In genomic region chr13:110702089-110702488, GRCh38 we compare ENCODE assay signal across 25 cellular contexts. TPM values are rescaled to one million over a fixed set of nuclear protein-coding genes. Genes with fewer than 3 reads are reported as not detected.
A peak's percentile ranks its signal among the peaks of the same experiment; 100 is the strongest.
DNase-seq lines count a peak whose midpoint lies in the region; ATAC-seq and TF ChIP-seq lines count a peak whose summit lies in the region.
"Had no signal": no experiment of that assay in that cellular context is flagged by ENCODE, and none has a peak within 500 bp of the region (broad histone marks: within the 10 kb centered on the region; RNA-seq: fewer than 3 reads in every experiment).

No MANE protein-coding gene starts in this region.

- H3K4me1 Mint-ChIP-seq in T-helper 1 cell treated with Interleukin-12 subunit alpha and Interleukin-12 subunit beta and Interleukin-4 antibody, amounts not matched to agents 30 μg/mL and 1 μg/mL, for 36 hours (ENCODE audit: low read depth), result peaks cover 32% of the 10 kb centered on the region

- H3K79me2 ChIP-seq in Loucy (ENCODE audit: insufficient read depth, low read length), result peaks cover 82% of the 10 kb centered on the region
- peaks cover 28% of the 10 kb centered on the region for H3K79me2 ChIP-seq in fibroblast of lung (ENCODE audit: control insufficient read depth, insufficient read depth, low read length)

- DNase-seq in T-helper 1 cell (no peak), fibroblast of lung (ENCODE audit: low read depth in 2 of 2) (peak in 1 of 2 donors; percentile 5), islet precursor cell (no peak), NCI-H1105 treated with DMSO at 0.1 percent for 48 hours (lab: John Stamatoyannopoulos, UW) (no peak)
- DNase-seq: activated CD4-positive, alpha-beta T cell treated with anti-CD3 and anti-CD28 coated beads, Interleukin-2, amount 10 ng/mL, durations not matched to agents 24 days and 14 days; activated gamma-delta T cell; anterior cingulate cortex; COR-L47; DMS79 treated with DMSO at 0.1 percent for 48 hours; erythroblast; naive thymus-derived CD4-positive, alpha-beta T cell; NCI-H1694 treated with DMSO at 0.1 percent for 48 hours; NCI-H774; OCI-M1; Right ventricle myocardium superior; stimulated activated CD4-positive, alpha-beta T cell treated with anti-CD3 and anti-CD28 coated beads, Interleukin-2, amount 100 ng/mL, for 48 hours; stomach; SW 1271; trophoblast cell had no signal

- H3K4me1 ChIP-seq in Loucy (ENCODE audit: insufficient read depth, low read length, poor library complexity, severe bottlenecking) (peaks cover 76% of the 10 kb centered on the region), fibroblast of lung (ENCODE audit: control insufficient read depth, extremely low read depth, insufficient read depth, low read length) (peaks cover 25% of the 10 kb centered on the region), skeletal muscle satellite cell (ENCODE audit: control insufficient read depth, insufficient read depth, low read length) (peaks cover 40% of the 10 kb centered on the region)

- ATAC-seq in GM18873 (IDR thresholded peaks at IDR 0.05; ENCODE audit: low FRiP score, unreplicated experiment), result no peak
- ATAC-seq: naive thymus-derived CD4-positive, alpha-beta T cell had no signal

- peak overlapping the region; percentile 58 for H3K4me2 ChIP-seq in Loucy (ENCODE audit: low read depth, low read length, poor library complexity, severe bottlenecking)
- peak overlapping the region; percentile 41 for H3K4me2 ChIP-seq in fibroblast of lung (ENCODE audit: extremely low read depth, insufficient read depth, low read length)
- peak overlapping the region; percentile 93 for H3K4me2 ChIP-seq in skeletal muscle satellite cell (ENCODE audit: low read length)

- no peaks in the 10 kb centered on the region for H3K9me3 Mint-ChIP-seq in T-helper 1 cell treated with Interleukin-12 subunit alpha and Interleukin-12 subunit beta and Interleukin-4 antibody, amounts not matched to agents 30 μg/mL and 1 μg/mL, for 36 hours
- H3K9me3 Mint-ChIP-seq: activated CD4-positive, alpha-beta T cell treated with anti-CD3 and anti-CD28 coated beads, Interleukin-2, amount 10 ng/mL, durations not matched to agents 24 days and 14 days; naive thymus-derived CD4-positive, alpha-beta T cell had no signal

- peak overlapping the region; percentile 24 for H3K27ac Mint-ChIP-seq in T-helper 1 cell treated with Interleukin-12 subunit alpha and Interleukin-12 subunit beta and Interleukin-4 antibody, amounts not matched to agents 30 μg/mL and 1 μg/mL, for 36 hours

- H2AFZ ChIP-seq in Loucy (ENCODE audit: low read length) (no peak overlapping the region), fibroblast of lung (ENCODE audit: low read length) (no peak overlapping the region)

- no peak overlapping the region for H3K4me3 ChIP-seq in Loucy (ENCODE audit: low read length, poor library complexity, severe bottlenecking)
- H3K4me3 ChIP-seq in fibroblast of lung (replicated peaks in 1 of 4; ENCODE audit: control extremely low read depth in 1 of 4, insufficient read depth in 1 of 4, low read depth in 3 of 4, low read length in 4 of 4), result peak overlapping the region in 1 of 4 experiments; percentile 25
- H3K4me3 ChIP-seq in skeletal muscle satellite cell (ENCODE audit: low read length), result peak overlapping the region; percentile 46
- H3K4me3 ChIP-seq: skin epidermis, stomach had no signal

- H3F3A ChIP-seq in Loucy (ENCODE audit: low read depth), result peaks cover 7% of the 10 kb centered on the region; the same call in 1 of the 2 replicates

- H3K4me3 Mint-ChIP-seq in T-helper 1 cell treated with Interleukin-12 subunit alpha and Interleukin-12 subunit beta and Interleukin-4 antibody, amounts not matched to agents 30 μg/mL and 1 μg/mL, for 36 hours, result no peak overlapping the region
- H3K4me3 Mint-ChIP-seq: activated CD4-positive, alpha-beta T cell treated with anti-CD3 and anti-CD28 coated beads, Interleukin-2, amount 10 ng/mL, durations not matched to agents 24 days and 14 days had no signal

- H3K36me3 ChIP-seq in Loucy (ENCODE audit: insufficient read depth, low read length), result peaks cover 14% of the 10 kb centered on the region
- peaks cover 8% of the 10 kb centered on the region for H3K36me3 ChIP-seq in fibroblast of lung (ENCODE audit: control insufficient read depth, insufficient read depth, low read length)
- H3K36me3 ChIP-seq in skeletal muscle satellite cell (ENCODE audit: insufficient read depth, low read length), result peaks cover 52% of the 10 kb centered on the region

- H3K27ac ChIP-seq in fibroblast of lung (ENCODE audit: insufficient read depth, low read length), result peak overlapping the region; percentile 93
- H3K27ac ChIP-seq: 22Rv1, skin epidermis had no signal

- H4K20me1 ChIP-seq in Loucy (ENCODE audit: insufficient read depth, low read length, poor library complexity, severe bottlenecking) (peaks cover 30% of the 10 kb centered on the region), fibroblast of lung (ENCODE audit: control insufficient read depth, extremely low read depth, insufficient read depth, low read length) (no peaks in the 10 kb centered on the region)

- no peaks in the 10 kb centered on the region for H3K9me3 ChIP-seq in Loucy (ENCODE audit: insufficient read depth, low read depth, low read length)
- no peaks in the 10 kb centered on the region for H3K9me3 ChIP-seq in fibroblast of lung (ENCODE audit: control insufficient read depth, insufficient read depth, low read depth, low read length)
- no peaks in the 10 kb centered on the region for H3K9me3 ChIP-seq in skeletal muscle satellite cell (replicated peaks; ENCODE audit: low read length)
- H3K9me3 ChIP-seq: stomach had no signal

- H3K9ac ChIP-seq in Loucy (ENCODE audit: low read depth, low read length, poor library complexity, severe bottlenecking), result no peak overlapping the region
- no peak overlapping the region for H3K9ac ChIP-seq in fibroblast of lung (ENCODE audit: insufficient read depth, low read length)
- H3K9ac ChIP-seq in skeletal muscle satellite cell (ENCODE audit: low read depth, low read length), result no peak overlapping the region

- H3K36me3 Mint-ChIP-seq in T-helper 1 cell treated with Interleukin-12 subunit alpha and Interleukin-12 subunit beta and Interleukin-4 antibody, amounts not matched to agents 30 μg/mL and 1 μg/mL, for 36 hours (ENCODE audit: low read depth), result peaks cover 48% of the 10 kb centered on the region

- H3K27me3 ChIP-seq in Loucy (ENCODE audit: insufficient read depth, low read length, poor library complexity, severe bottlenecking), result no peaks in the 10 kb centered on the region
- no peaks in the 10 kb centered on the region for H3K27me3 ChIP-seq in fibroblast of lung (ENCODE audit: control insufficient read depth, insufficient read depth, low read length)
- H3K27me3 ChIP-seq in skeletal muscle satellite cell (ENCODE audit: control insufficient read depth, insufficient read depth, low read length), result no peaks in the 10 kb centered on the region
- H3K27me3 ChIP-seq: stomach had no signal

- TF ChIP-seq CTCF in Loucy (conservative IDR thresholded peaks at IDR 0.05; ENCODE audit: low read length), result no peak
- TF ChIP-seq CTCF in fibroblast of lung (conservative IDR thresholded peaks at IDR 0.05 in 1 of 2, IDR thresholded peaks at IDR 0.05 in 1 of 2; ENCODE audit: low read depth in 1 of 2, low read length in 2 of 2), result no peak

- H3K27me3 Mint-ChIP-seq in T-helper 1 cell treated with Interleukin-12 subunit alpha and Interleukin-12 subunit beta and Interleukin-4 antibody, amounts not matched to agents 30 μg/mL and 1 μg/mL, for 36 hours (ENCODE audit: low read depth), result no peaks in the 10 kb centered on the region
- H3K27me3 Mint-ChIP-seq: activated CD4-positive, alpha-beta T cell treated with anti-CD3 and anti-CD28 coated beads, Interleukin-2, amount 10 ng/mL, durations not matched to agents 24 days and 14 days; naive thymus-derived CD4-positive, alpha-beta T cell had no signal

- H3K9me2 ChIP-seq in Loucy (replicated peaks; ENCODE audit: low read depth, low read length), result no peaks in the 10 kb centered on the region

RNA-seq across cellular contexts. Expression of gene CARS2, which starts 3.8 kb away (rescaled TPM):
- total RNA-seq in fibroblast of lung, result 123 and 127 TPM in 2 replicates
- polyA plus RNA-seq in fibroblast of lung, result 55.5 and 64.7 TPM in 2 replicates
- polyA plus RNA-seq in fibroblast of lung (2012), result 54.6 and 70.9 TPM in 2 replicates
- 33.3 and 39.2 TPM in 2 replicates for polyA minus RNA-seq in fibroblast of lung (ENCODE audit: low replicate concordance)
- 67.9 and 110 TPM in 2 replicates for total RNA-seq in skeletal muscle satellite cell (2012; rRNA removed)

RNA-seq across cellular contexts. Expression of gene ING1, which starts 11.4 kb away (rescaled TPM):
- 13.0 and 13.9 TPM in 2 replicates for total RNA-seq in fibroblast of lung
- 7.8 and 7.9 TPM in 2 replicates for polyA plus RNA-seq in fibroblast of lung
- polyA plus RNA-seq in fibroblast of lung (2012), result 8.6 and 9.1 TPM in 2 replicates
- polyA minus RNA-seq in fibroblast of lung (ENCODE audit: low replicate concordance), result 1.9 and 7.5 TPM in 2 replicates
- 8.1 and 9.8 TPM in 2 replicates for total RNA-seq in skeletal muscle satellite cell (2012; rRNA removed)

Comparison
In these comparisons a context has a peak if more than half of its experiments do, and no peak if none do; other contexts are left out.
1. H3K4me2 ChIP-seq: peak in every context shown above with its lines; median percentile 93 in skeletal muscle satellite cell; 58 in Loucy; 41 in fibroblast of lung.